20 cellular contexts compared by ENCODE assay signal in the genomic region with DNA sequence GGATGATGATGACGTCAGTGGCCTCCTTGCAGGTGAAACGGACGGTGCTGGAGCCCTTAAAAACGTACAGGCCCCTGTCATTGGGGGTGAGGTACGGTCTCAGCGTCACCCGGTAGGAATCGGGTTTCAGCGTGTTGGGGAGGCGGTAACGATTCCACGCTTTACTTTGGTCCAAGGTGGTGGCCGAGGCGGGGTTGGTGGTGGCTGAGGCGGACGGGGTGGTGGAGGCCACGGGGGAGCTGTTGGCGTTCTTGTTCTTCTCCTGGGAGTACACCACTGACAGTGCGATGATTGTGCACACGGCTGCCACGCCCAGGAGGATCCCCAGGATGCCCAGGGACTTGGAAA. TPM values are rescaled to one million over a fixed set of nuclear protein-coding genes. Genes with fewer than 3 reads are reported as not detected.
A peak's percentile ranks its signal among the peaks of the same experiment; 100 is the strongest.
DNase-seq lines count a peak whose midpoint lies in the region; ATAC-seq and TF ChIP-seq lines count a peak whose summit lies in the region.
"Had no signal": no experiment of that assay in that cellular context is flagged by ENCODE, and none has a peak within 500 bp of the region (broad histone marks: within the 10 kb centered on the region; RNA-seq: fewer than 3 reads in every experiment).

No MANE protein-coding gene starts in this region.

- DNase-seq in activated naive CD4-positive, alpha-beta T cell treated with anti-CD3 and anti-CD28 coated beads, Interleukin-2, amount 10 ng/mL, durations not matched to agents 7 days and 5 days, result peak; percentile 13
- no peak for DNase-seq in activated naive CD4-positive, alpha-beta T cell treated with Interleukin-2 at 50 U/mL for 16 hours
- DNase-seq in lower lobe of right lung (peak; percentile 20), SW480 (ENCODE audit: low spot score) (no peak), CD1c-positive myeloid dendritic cell (ENCODE audit: extremely low spot score) (no peak), NK-92 (lab: John Stamatoyannopoulos, UW; ENCODE audit: unreplicated experiment) (no peak)
- DNase-seq: 8988T; CD8-positive, alpha-beta T cell; DMS79; GM23248; MM.1S; NCI-H1105; NCI-H1694; NCI-H345; NCI-H526 treated with DMSO at 0.1 percent for 48 hours; NK-92 treated with Interleukin-12 subunit alpha and Interleukin-12 subunit beta, amount 100 ng/mL, for 24 hours had no signal

- intact Hi-C loops in lower lobe of right lung (cut with DNase I), result no loop called here

- ATAC-seq in lower lobe of right lung, result no peak
- no peak for ATAC-seq in HG03175 (IDR thresholded peaks at IDR 0.05; ENCODE audit: unreplicated experiment)
- ATAC-seq: CD8-positive, alpha-beta T cell had no signal

- peak overlapping the region; percentile 80 to 94 for H3K9ac ChIP-seq in duodenal mucosa (ENCODE audit: low read depth in 1 of 2, low read length in 2 of 2)
- H3K9ac ChIP-seq: GM23248 had no signal

- CTCF ChIA-PET in activated naive CD4-positive, alpha-beta T cell treated with anti-CD3 and anti-CD28 coated beads, Interleukin-2, amount 10 ng/mL, durations not matched to agents 7 days and 5 days (lab: Charles Lee), result no interaction called here

- no peak overlapping the region for H3K4me3 Mint-ChIP-seq in activated naive CD4-positive, alpha-beta T cell treated with anti-CD3 and anti-CD28 coated beads, Interleukin-2, amount 10 ng/mL, durations not matched to agents 7 days and 5 days
- H3K4me3 Mint-ChIP-seq: CD8-positive, alpha-beta T cell had no signal

- peaks cover 9% of the 10 kb centered on the region for H3K27me3 Mint-ChIP-seq in activated naive CD4-positive, alpha-beta T cell treated with anti-CD3 and anti-CD28 coated beads, Interleukin-2, amount 10 ng/mL, durations not matched to agents 7 days and 5 days

- no peaks in the 10 kb centered on the region for H3K27me3 ChIP-seq in duodenal mucosa (ENCODE audit: control insufficient read depth in 1 of 2, insufficient read depth in 2 of 2, low read length in 2 of 2)
- H3K27me3 ChIP-seq in lower lobe of right lung (ENCODE audit: low read depth), result no peaks in the 10 kb centered on the region
- H3K27me3 ChIP-seq: SJSA1 had no signal

- H3K4me1 Mint-ChIP-seq in activated naive CD4-positive, alpha-beta T cell treated with anti-CD3 and anti-CD28 coated beads, Interleukin-2, amount 10 ng/mL, durations not matched to agents 7 days and 5 days, result no peaks in the 10 kb centered on the region

- TF ChIP-seq CTCF in lower lobe of right lung (IDR thresholded peaks at IDR 0.05), result no peak

- no peak overlapping the region for H3K27ac Mint-ChIP-seq in activated naive CD4-positive, alpha-beta T cell treated with anti-CD3 and anti-CD28 coated beads, Interleukin-2, amount 10 ng/mL, durations not matched to agents 7 days and 5 days
- H3K27ac Mint-ChIP-seq: CD8-positive, alpha-beta T cell had no signal

- peaks cover 33 to 47% of the 10 kb centered on the region in 2 donors for H3K4me1 ChIP-seq in duodenal mucosa (ENCODE audit: control insufficient read depth in 1 of 2, insufficient read depth in 2 of 2, low read length in 2 of 2)
- H3K4me1 ChIP-seq in lower lobe of right lung, result no peaks in the 10 kb centered on the region

- H3K36me3 Mint-ChIP-seq in activated naive CD4-positive, alpha-beta T cell treated with anti-CD3 and anti-CD28 coated beads, Interleukin-2, amount 10 ng/mL, durations not matched to agents 7 days and 5 days, result no peaks in the 10 kb centered on the region
- H3K36me3 Mint-ChIP-seq: CD8-positive, alpha-beta T cell had no signal

- H3K9me3 ChIP-seq in duodenal mucosa (ENCODE audit: control insufficient read depth in 1 of 2, low read length in 2 of 2) (no peaks in the 10 kb centered on the region), lower lobe of right lung (no peaks in the 10 kb centered on the region)
- H3K9me3 ChIP-seq: SJSA1 had no signal

- H3K9me3 Mint-ChIP-seq in activated naive CD4-positive, alpha-beta T cell treated with anti-CD3 and anti-CD28 coated beads, Interleukin-2, amount 10 ng/mL, durations not matched to agents 7 days and 5 days, result no peaks in the 10 kb centered on the region
- H3K9me3 Mint-ChIP-seq: CD8-positive, alpha-beta T cell had no signal

- peak overlapping the region; percentile 79 for H3K27ac ChIP-seq in duodenal mucosa (ENCODE audit: low read depth, low read length)
- no peak overlapping the region for H3K27ac ChIP-seq in lower lobe of right lung
- H3K27ac ChIP-seq: SJSA1 had no signal

- H3K4me3 ChIP-seq in duodenal mucosa (ENCODE audit: low read depth in 1 of 2, low read length in 2 of 2) (peak overlapping the region; percentile 78 to 92), lower lobe of right lung (no peak overlapping the region)
- H3K4me3 ChIP-seq: GM23248, SJSA1 had no signal

- H3K36me3 ChIP-seq in duodenal mucosa (ENCODE audit: control insufficient read depth in 1 of 2, insufficient read depth in 2 of 2, low read length in 2 of 2) (peaks cover 35 to 40% of the 10 kb centered on the region in 2 donors), lower lobe of right lung (peaks cover 17% of the 10 kb centered on the region)
- H3K36me3 ChIP-seq: SJSA1 had no signal

RNA-seq across cellular contexts. Expression of a gene that starts 8.5 kb away (rescaled TPM):
- 104 TPM for total RNA-seq in lower lobe of right lung

RNA-seq across cellular contexts. Expression of a gene that starts 30.1 kb away (rescaled TPM):
- not detected for total RNA-seq in lower lobe of right lung
- total RNA-seq: CD8-positive, alpha-beta T cell; GM23248; OCI-LY7; SJSA1 had no signal

RNA-seq across cellular contexts. Expression of a gene that starts 55.1 kb away (rescaled TPM):
- 0.53 TPM for total RNA-seq in lower lobe of right lung
- total RNA-seq: GM23248 had no signal

Comparison
In these comparisons a context has a peak if more than half of its experiments do, and no peak if none do; other contexts are left out.
1. DNase-seq: peak in activated naive CD4-positive, alpha-beta T cell treated with anti-CD3 and anti-CD28 coated beads, Interleukin-2, amount 10 ng/mL, durations not matched to agents 7 days and 5 days (single experiment) and lower lobe of right lung (single experiment); none in activated naive CD4-positive, alpha-beta T cell treated with Interleukin-2 at 50 U/mL for 16 hours (single experiment), SW480 (single experiment), CD1c-positive myeloid dendritic cell (single experiment) and NK-92 (single experiment).